ENCODE assay signal across 13 cellular contexts in the genomic region with DNA sequence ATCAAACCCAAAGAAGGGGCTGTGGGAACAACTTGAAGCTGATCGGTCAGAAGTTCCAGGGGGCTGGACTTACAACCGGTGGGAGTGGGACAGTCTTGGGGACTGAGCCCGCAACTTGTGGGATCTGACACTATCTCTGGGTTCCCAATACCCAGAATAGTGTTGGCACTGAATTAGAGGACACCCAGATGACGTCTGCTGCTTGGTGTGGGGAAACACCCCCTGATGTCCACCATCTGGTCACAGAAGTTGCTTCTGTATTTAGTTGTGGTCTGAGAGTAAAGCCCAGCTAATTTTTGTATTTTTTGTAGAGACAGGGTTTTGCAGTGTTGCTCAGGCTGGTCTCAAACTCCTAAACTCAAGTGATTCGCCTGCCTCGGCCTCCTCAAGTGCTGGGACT.
"Had no signal": no experiment of that assay in that cellular context is flagged by ENCODE, and none has a peak within 500 bp of the region (broad histone marks: within the 10 kb centered on the region; RNA-seq: fewer than 3 reads in every experiment).

No MANE protein-coding gene starts in this region.

- H3K9me3 Mint-ChIP-seq: activated CD8-positive, alpha-beta T cell treated with anti-CD3 and anti-CD28 coated beads for 36 hours; activated naive CD8-positive, alpha-beta T cell treated with anti-CD3 and anti-CD28 coated beads, Interleukin-2, amount 10 ng/mL, durations not matched to agents 7 days and 5 days; neural crest cell had no signal

- DNase-seq: activated CD4-positive, alpha-beta T cell treated with anti-CD3 and anti-CD28 coated beads for 4 hours; activated CD8-positive, alpha-beta memory T cell treated with anti-CD3 and anti-CD28 coated beads, Interleukin-2, amount 50 U/mL, for 4 hours; activated CD8-positive, alpha-beta T cell treated with anti-CD3 and anti-CD28 coated beads for 36 hours; activated naive CD8-positive, alpha-beta T cell treated with anti-CD3 and anti-CD28 coated beads, Interleukin-2, amount 10 ng/mL, durations not matched to agents 7 days and 5 days; aorta; head of caudate nucleus; stimulated activated CD4-positive, alpha-beta T cell treated with anti-CD3 and anti-CD28 coated beads, Interleukin-4, amount 100 ng/mL, for 24 hours; T1000; tibial artery; uterus; WERI-Rb-1 had no signal

- H3K4me3 Mint-ChIP-seq: activated CD8-positive, alpha-beta T cell treated with anti-CD3 and anti-CD28 coated beads for 36 hours; activated naive CD8-positive, alpha-beta T cell treated with anti-CD3 and anti-CD28 coated beads, Interleukin-2, amount 10 ng/mL, durations not matched to agents 7 days and 5 days; neural crest cell had no signal

- ATAC-seq: activated CD8-positive, alpha-beta T cell treated with anti-CD3 and anti-CD28 coated beads for 36 hours had no signal

- H3K27me3 ChIP-seq: breast epithelium, tibial artery, uterus had no signal

- H3K4me1 Mint-ChIP-seq: neural crest cell had no signal

- H3K4me1 ChIP-seq: breast epithelium, uterus had no signal

- H3K4me3 ChIP-seq: breast epithelium, tibial artery, uterus had no signal

- H3K27ac ChIP-seq: breast epithelium, tibial artery, uterus, WERI-Rb-1 had no signal

- H3K27me3 Mint-ChIP-seq: activated CD8-positive, alpha-beta T cell treated with anti-CD3 and anti-CD28 coated beads for 36 hours; activated naive CD8-positive, alpha-beta T cell treated with anti-CD3 and anti-CD28 coated beads, Interleukin-2, amount 10 ng/mL, durations not matched to agents 7 days and 5 days had no signal

- H3K9me3 ChIP-seq: breast epithelium, tibial artery, uterus had no signal

- H3K36me3 ChIP-seq: breast epithelium, tibial artery, uterus, WERI-Rb-1 had no signal
